In the genomic region with DNA sequence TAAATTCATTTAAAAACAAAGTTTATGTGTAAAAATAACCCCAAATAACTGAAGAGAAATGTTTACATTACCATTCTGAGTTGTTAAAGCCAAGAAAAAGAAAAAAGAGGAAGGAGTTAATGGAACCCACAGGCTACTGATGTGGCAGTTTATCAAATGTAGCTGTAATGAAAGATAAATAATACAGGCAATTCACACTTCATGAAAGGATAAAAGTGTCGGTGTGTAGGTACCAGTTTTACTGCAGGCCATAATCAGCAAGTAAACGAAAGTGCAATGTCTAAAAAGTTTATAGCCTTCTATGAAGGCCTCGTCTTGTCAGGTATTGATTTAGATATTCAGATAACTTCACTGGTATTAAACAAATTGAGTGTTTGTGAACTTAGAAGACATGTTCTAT, we compare ENCODE assay signal across 17 cellular contexts.
A peak's percentile ranks its signal among the peaks of the same experiment; 100 is the strongest.
DNase-seq lines count a peak whose midpoint lies in the region; ATAC-seq, FAIRE-seq and TF ChIP-seq lines count a peak whose summit lies in the region.
"Had no signal": no experiment of that assay in that cellular context is flagged by ENCODE, and none has a peak within 500 bp of the region (broad histone marks: within the 10 kb centered on the region; RNA-seq: fewer than 3 reads in every experiment).

No MANE protein-coding gene starts in this region.

- peak; percentile 51 for FAIRE-seq in colon (lab: Jason Lieb, UNC)
- FAIRE-seq: A549, GM12878, GM18507 had no signal

- no peaks in the 10 kb centered on the region for H3K79me2 ChIP-seq in osteoblast (ENCODE audit: insufficient read depth, low read length)

- no TSS peak for BruUV-seq in Calu3 (replicated peaks; lab: Mats Ljungman, UMichigan)

- H3K36me3 ChIP-seq in HEK293 (ENCODE audit: control insufficient read depth in 2 of 2, insufficient read depth in 1 of 2, low read length in 2 of 2): no peaks in the 10 kb centered on the region
- no peaks in the 10 kb centered on the region for H3K36me3 ChIP-seq in osteoblast (ENCODE audit: insufficient read depth, low read length)
- no peaks in the 10 kb centered on the region for H3K36me3 ChIP-seq in gastrocnemius medialis

- H3K4me1 ChIP-seq in HEK293 (ENCODE audit: control insufficient read depth, insufficient read depth, low read length) (peaks cover 2% of the 10 kb centered on the region; the same call in 1 of the 2 replicates), osteoblast (ENCODE audit: insufficient read depth, low read length) (no peaks in the 10 kb centered on the region), gastrocnemius medialis (no peaks in the 10 kb centered on the region)
- H3K4me1 ChIP-seq: A549 had no signal

- H3K27me3 ChIP-seq in osteoblast (ENCODE audit: insufficient read depth, low read length): no peaks in the 10 kb centered on the region
- H3K27me3 ChIP-seq in gastrocnemius medialis: no peaks in the 10 kb centered on the region

- CTCF ChIA-PET in HEK293 (lab: Yijun Ruan, JAX) (no interaction called here), Calu3 (lab: Charles Lee) (no interaction called here)

- no peak overlapping the region for H3K4me3 ChIP-seq in HEK293 (ENCODE audit: low read depth, low read length)
- H3K4me3 ChIP-seq in osteoblast (ENCODE audit: insufficient read depth, low read length): no peak overlapping the region
- H3K4me3 ChIP-seq in gastrocnemius medialis: no peak overlapping the region
- H3K4me3 ChIP-seq: A549, GM12878, K562 had no signal

- no peaks in the 10 kb centered on the region for H3K9me3 Mint-ChIP-seq in Calu3 (ENCODE audit: low read depth, unreplicated experiment)

- DNase-seq in OCI-M1 (lab: John Stamatoyannopoulos, UW) (peak; percentile 60), osteoblast (ENCODE audit: insufficient read length, low spot score, missing footprints) (no peak), gastrocnemius medialis (no peak), Calu3 (no peak)
- DNase-seq: CD8-positive, alpha-beta memory T cell; DMS 273 treated with DMSO at 0.1 percent for 48 hours; GOT3; H9 had no signal

- POLR2A ChIA-PET in HEK293 (lab: Yijun Ruan, JAX): no interaction called here

- H3K4me1 Mint-ChIP-seq in Calu3 (ENCODE audit: low read depth, unreplicated experiment): no peaks in the 10 kb centered on the region
- H3K4me1 Mint-ChIP-seq: CD8-positive, alpha-beta memory T cell; H9 had no signal

- TF ChIP-seq CTCF in HEK293 (tag by site-specific recombination; IDR thresholded peaks at IDR 0.05): no peak
- TF ChIP-seq CTCF in osteoblast (IDR thresholded peaks at IDR 0.05; ENCODE audit: extremely low read depth, low read depth, low read length): no peak
- TF ChIP-seq CTCF in gastrocnemius medialis (IDR thresholded peaks at IDR 0.05 in 4 of 5, conservative IDR thresholded peaks at IDR 0.05 in 1 of 5): no peak
- no peak for TF ChIP-seq CTCF in Calu3 (IDR thresholded peaks at IDR 0.05; ENCODE audit: unreplicated experiment)

- intact Hi-C loops in gastrocnemius medialis (cut with DNase I; ENCODE audit: low total_unique reads): no loop called here
- intact Hi-C loops in Calu3 (cut with micrococcal nuclease; ENCODE audit: unreplicated experiment): no loop called here

- no peak overlapping the region for H3K4me2 ChIP-seq in osteoblast (ENCODE audit: insufficient read depth, low read length)
- H3K4me2 ChIP-seq: A549 had no signal

- H2AFZ ChIP-seq in osteoblast (ENCODE audit: low read length): peak overlapping the region; percentile 6

- no peak overlapping the region for H3K27ac ChIP-seq in HEK293 (ENCODE audit: extremely low read depth, low read depth, low read length)
- H3K27ac ChIP-seq in osteoblast (ENCODE audit: low read depth, low read length): no peak overlapping the region
- no peak overlapping the region for H3K27ac ChIP-seq in gastrocnemius medialis
- H3K27ac ChIP-seq: A549, HL-60 had no signal

- H3K27ac Mint-ChIP-seq in Calu3 (ENCODE audit: unreplicated experiment): no peak overlapping the region
- H3K27ac Mint-ChIP-seq: CD8-positive, alpha-beta memory T cell; H9 had no signal

- H3K4me3 Mint-ChIP-seq in Calu3 (ENCODE audit: low read depth, unreplicated experiment): no peak overlapping the region
- H3K4me3 Mint-ChIP-seq: CD8-positive, alpha-beta memory T cell; H9 had no signal

- H4K20me1 ChIP-seq in osteoblast (ENCODE audit: insufficient read depth, low read length): no peaks in the 10 kb centered on the region

- no peaks in the 10 kb centered on the region for H3K27me3 Mint-ChIP-seq in Calu3 (ENCODE audit: unreplicated experiment)
- H3K27me3 Mint-ChIP-seq: CD8-positive, alpha-beta memory T cell had no signal

- TF ChIP-seq POLR2A in gastrocnemius medialis (IDR thresholded peaks at IDR 0.05): no peak

- no peaks in the 10 kb centered on the region for H3K36me3 Mint-ChIP-seq in Calu3 (ENCODE audit: insufficient read depth, unreplicated experiment)

- in situ Hi-C loops in gastrocnemius medialis (cut with MboI; ENCODE audit: low sequenced_read_pairs in 4 of 4): no loop called here

- ATAC-seq in HG03460 (IDR thresholded peaks at IDR 0.05; ENCODE audit: unreplicated experiment) (no peak), gastrocnemius medialis (no peak), HG02981 (IDR thresholded peaks at IDR 0.05; ENCODE audit: unreplicated experiment) (no peak)
- ATAC-seq: A549, GM12878, K562 had no signal

- H3K9me3 ChIP-seq in HEK293 (ENCODE audit: control insufficient read depth, insufficient read depth, low read depth, low read length) (no peaks in the 10 kb centered on the region), osteoblast (ENCODE audit: low read depth, low read length) (no peaks in the 10 kb centered on the region), gastrocnemius medialis (no peaks in the 10 kb centered on the region)
- H3K9me3 ChIP-seq: A549 had no signal

TF ChIP-seq in HEK293, 187 proteins besides CTCF, POLR2A, EP300 and RAD21:
- TF ChIP-seq SCRT2 (tag by site-specific recombination; IDR thresholded peaks at IDR 0.05) (no peak), ZNF174 (tag by site-specific recombination; IDR thresholded peaks at IDR 0.05) (no peak), RBAK (tag by site-specific recombination; IDR thresholded peaks at IDR 0.05) (no peak), FEZF1 (tag by site-specific recombination; IDR thresholded peaks at IDR 0.05) (0 out of 2 replicates have a peak, but pooled peaks have one; percentile 21), KLF1 (tag by site-specific recombination; IDR thresholded peaks at IDR 0.05) (no peak), ZNF132 (tag by site-specific recombination; IDR thresholded peaks at IDR 0.05; ENCODE audit: borderline replicate concordance) (no peak)
- TF ChIP-seq, protein P1, sequence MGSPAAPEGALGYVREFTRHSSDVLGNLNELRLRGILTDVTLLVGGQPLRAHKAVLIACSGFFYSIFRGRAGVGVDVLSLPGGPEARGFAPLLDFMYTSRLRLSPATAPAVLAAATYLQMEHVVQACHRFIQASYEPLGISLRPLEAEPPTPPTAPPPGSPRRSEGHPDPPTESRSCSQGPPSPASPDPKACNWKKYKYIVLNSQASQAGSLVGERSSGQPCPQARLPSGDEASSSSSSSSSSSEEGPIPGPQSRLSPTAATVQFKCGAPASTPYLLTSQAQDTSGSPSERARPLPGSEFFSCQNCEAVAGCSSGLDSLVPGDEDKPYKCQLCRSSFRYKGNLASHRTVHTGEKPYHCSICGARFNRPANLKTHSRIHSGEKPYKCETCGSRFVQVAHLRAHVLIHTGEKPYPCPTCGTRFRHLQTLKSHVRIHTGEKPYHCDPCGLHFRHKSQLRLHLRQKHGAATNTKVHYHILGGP (tag by site-specific recombination; IDR thresholded peaks at IDR 0.05): peak; percentile 47; the same call in 1 of the 2 replicates
- TF ChIP-seq, protein P2, sequence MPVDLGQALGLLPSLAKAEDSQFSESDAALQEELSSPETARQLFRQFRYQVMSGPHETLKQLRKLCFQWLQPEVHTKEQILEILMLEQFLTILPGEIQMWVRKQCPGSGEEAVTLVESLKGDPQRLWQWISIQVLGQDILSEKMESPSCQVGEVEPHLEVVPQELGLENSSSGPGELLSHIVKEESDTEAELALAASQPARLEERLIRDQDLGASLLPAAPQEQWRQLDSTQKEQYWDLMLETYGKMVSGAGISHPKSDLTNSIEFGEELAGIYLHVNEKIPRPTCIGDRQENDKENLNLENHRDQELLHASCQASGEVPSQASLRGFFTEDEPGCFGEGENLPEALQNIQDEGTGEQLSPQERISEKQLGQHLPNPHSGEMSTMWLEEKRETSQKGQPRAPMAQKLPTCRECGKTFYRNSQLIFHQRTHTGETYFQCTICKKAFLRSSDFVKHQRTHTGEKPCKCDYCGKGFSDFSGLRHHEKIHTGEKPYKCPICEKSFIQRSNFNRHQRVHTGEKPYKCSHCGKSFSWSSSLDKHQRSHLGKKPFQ (tag by site-specific recombination; IDR thresholded peaks at IDR 0.05): 0 out of 2 replicates have a peak, but pooled peaks have one; percentile 22
- TF ChIP-seq, protein P3, sequence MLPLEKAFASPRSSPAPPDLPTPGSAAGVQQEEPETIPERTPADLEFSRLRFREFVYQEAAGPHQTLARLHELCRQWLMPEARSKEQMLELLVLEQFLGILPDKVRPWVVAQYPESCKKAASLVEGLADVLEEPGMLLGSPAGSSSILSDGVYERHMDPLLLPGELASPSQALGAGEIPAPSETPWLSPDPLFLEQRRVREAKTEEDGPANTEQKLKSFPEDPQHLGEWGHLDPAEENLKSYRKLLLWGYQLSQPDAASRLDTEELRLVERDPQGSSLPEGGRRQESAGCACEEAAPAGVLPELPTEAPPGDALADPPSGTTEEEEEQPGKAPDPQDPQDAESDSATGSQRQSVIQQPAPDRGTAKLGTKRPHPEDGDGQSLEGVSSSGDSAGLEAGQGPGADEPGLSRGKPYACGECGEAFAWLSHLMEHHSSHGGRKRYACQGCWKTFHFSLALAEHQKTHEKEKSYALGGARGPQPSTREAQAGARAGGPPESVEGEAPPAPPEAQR (tag by site-specific recombination; IDR thresholded peaks at IDR 0.05): no peak
- TF ChIP-seq, protein P4, sequence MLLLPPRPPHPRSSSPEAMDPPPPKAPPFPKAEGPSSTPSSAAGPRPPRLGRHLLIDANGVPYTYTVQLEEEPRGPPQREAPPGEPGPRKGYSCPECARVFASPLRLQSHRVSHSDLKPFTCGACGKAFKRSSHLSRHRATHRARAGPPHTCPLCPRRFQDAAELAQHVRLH (tag by site-specific recombination; IDR thresholded peaks at IDR 0.05): no peak
